In genomic region chr12:6620137-6620884, GRCh38 we compare ENCODE assay signal across 9 cellular contexts. TPM values are rescaled to one million over a fixed set of nuclear protein-coding genes. Genes with fewer than 3 reads are reported as not detected.
A peak's percentile ranks its signal among the peaks of the same experiment; 100 is the strongest.
DNase-seq lines count a peak whose midpoint lies in the region; ATAC-seq and TF ChIP-seq lines count a peak whose summit lies in the region.
"Had no signal": no experiment of that assay in that cellular context is flagged by ENCODE, and none has a peak within 500 bp of the region (broad histone marks: within the 10 kb centered on the region; RNA-seq: fewer than 3 reads in every experiment).

No MANE protein-coding gene starts in this region.

- H3K4me1 Mint-ChIP-seq in activated T-cell treated with anti-CD3 and anti-CD28 coated beads, Interleukin-2, amount 50 U/mL, for 24 hours (ENCODE audit: low read depth) = peaks cover 14% of the 10 kb centered on the region

- H3K36me3 ChIP-seq in parathyroid adenoma (ENCODE audit: control insufficient read depth, insufficient read depth, low read length) = no peaks in the 10 kb centered on the region

- H3K4me3 ChIP-seq in fibroblast of villous mesenchyme (ENCODE audit: low read depth, low read length) (no peak overlapping the region), parathyroid adenoma (ENCODE audit: low read depth, low read length) (no peak overlapping the region)

- H3K4me3 Mint-ChIP-seq in activated T-cell treated with anti-CD3 and anti-CD28 coated beads, Interleukin-2, amount 50 U/mL, for 24 hours = peak overlapping the region; percentile 67

- no peak overlapping the region for H3K27ac ChIP-seq in parathyroid adenoma

- DNase-seq in COLO668 (lab: John Stamatoyannopoulos, UW; ENCODE audit: unreplicated experiment) = peak; percentile 9
- peak; percentile 77 for DNase-seq in activated T-cell treated with anti-CD3 and anti-CD28 coated beads, Interleukin-2, amount 50 U/mL, for 24 hours
- DNase-seq in fibroblast of villous mesenchyme (ENCODE audit: low read depth) = peak; percentile 32
- DNase-seq in NCI-H2171 treated with DMSO at 0.1 percent for 48 hours (lab: John Stamatoyannopoulos, UW) = no peak
- DNase-seq in inferior parietal cortex (ENCODE audit: extremely low spot score) = no peak
- no peak for DNase-seq in GM19238 (ENCODE audit: insufficient read length, low spot score)

- peak overlapping the region; percentile 16 for H2AFZ ChIP-seq in parathyroid adenoma

- H3K9me3 ChIP-seq in parathyroid adenoma (ENCODE audit: control insufficient read depth, low read length) = no peaks in the 10 kb centered on the region

- no peak overlapping the region for H3K27ac Mint-ChIP-seq in activated T-cell treated with anti-CD3 and anti-CD28 coated beads, Interleukin-2, amount 50 U/mL, for 24 hours
- H3K27ac Mint-ChIP-seq: T-helper 1 cell treated with Interleukin-12 subunit alpha and Interleukin-12 subunit beta and Interleukin-4 antibody, amounts not matched to agents 30 μg/mL and 1 μg/mL, for 36 hours had no signal

- no peak overlapping the region for H3K9ac ChIP-seq in parathyroid adenoma

- H3K4me2 ChIP-seq in parathyroid adenoma (ENCODE audit: low read length) = no peak overlapping the region

- H3K27me3 Mint-ChIP-seq in activated T-cell treated with anti-CD3 and anti-CD28 coated beads, Interleukin-2, amount 50 U/mL, for 24 hours = no peaks in the 10 kb centered on the region

- H3K79me2 ChIP-seq in parathyroid adenoma = no peaks in the 10 kb centered on the region

- TF ChIP-seq CTCF in fibroblast of villous mesenchyme (IDR thresholded peaks at IDR 0.05; ENCODE audit: insufficient read depth, low read depth, low read length) (peak; percentile 52), parathyroid adenoma (IDR thresholded peaks at IDR 0.05) (peak; percentile 33)

- H3K27me3 ChIP-seq in parathyroid adenoma (ENCODE audit: control insufficient read depth, insufficient read depth, low read length) = no peaks in the 10 kb centered on the region

- no peaks in the 10 kb centered on the region for H3K9me3 Mint-ChIP-seq in activated T-cell treated with anti-CD3 and anti-CD28 coated beads, Interleukin-2, amount 50 U/mL, for 24 hours
- H3K9me3 Mint-ChIP-seq: T-helper 1 cell treated with Interleukin-12 subunit alpha and Interleukin-12 subunit beta and Interleukin-4 antibody, amounts not matched to agents 30 μg/mL and 1 μg/mL, for 36 hours had no signal

- peaks cover 5% of the 10 kb centered on the region for H3K4me1 ChIP-seq in parathyroid adenoma

- peaks cover 12% of the 10 kb centered on the region for H3K36me3 Mint-ChIP-seq in activated T-cell treated with anti-CD3 and anti-CD28 coated beads, Interleukin-2, amount 50 U/mL, for 24 hours (ENCODE audit: low read depth)

- no peak for ATAC-seq in GM21528 (IDR thresholded peaks at IDR 0.05; ENCODE audit: low FRiP score, unreplicated experiment)

RNA-seq across cellular contexts. Expression of gene CHD4, which starts 13.1 kb away (rescaled TPM):
- 231 and 240 TPM in 2 replicates for total RNA-seq in fibroblast of villous mesenchyme

RNA-seq across cellular contexts. Expression of gene LPAR5, which starts 15.4 kb away (rescaled TPM):
- total RNA-seq in fibroblast of villous mesenchyme = not detected in 2 replicates

RNA-seq across cellular contexts. Expression of gene ACRBP, which starts 26.9 kb away (rescaled TPM):
- total RNA-seq in fibroblast of villous mesenchyme = 0.64 TPM in 1 of 2 replicates, not detected in the other

RNA-seq across cellular contexts. Expression of gene ING4, which starts 42.6 kb away (rescaled TPM):
- total RNA-seq in fibroblast of villous mesenchyme = 23.8 and 25.5 TPM in 2 replicates

RNA-seq across cellular contexts. Expression of gene NOP2, which starts 52.2 kb away (rescaled TPM):
- total RNA-seq in fibroblast of villous mesenchyme = 25.4 and 26.8 TPM in 2 replicates

Comparison
In these comparisons a context has a peak if more than half of its experiments do, and no peak if none do; other contexts are left out.
1. DNase-seq: peak in COLO668 (single experiment), activated T-cell treated with anti-CD3 and anti-CD28 coated beads, Interleukin-2, amount 50 U/mL, for 24 hours (single experiment) and fibroblast of villous mesenchyme (single experiment); none in NCI-H2171 treated with DMSO at 0.1 percent for 48 hours (single experiment), inferior parietal cortex (single experiment) and GM19238 (single experiment).